9 cellular contexts compared by ENCODE assay signal in the genomic region with DNA sequence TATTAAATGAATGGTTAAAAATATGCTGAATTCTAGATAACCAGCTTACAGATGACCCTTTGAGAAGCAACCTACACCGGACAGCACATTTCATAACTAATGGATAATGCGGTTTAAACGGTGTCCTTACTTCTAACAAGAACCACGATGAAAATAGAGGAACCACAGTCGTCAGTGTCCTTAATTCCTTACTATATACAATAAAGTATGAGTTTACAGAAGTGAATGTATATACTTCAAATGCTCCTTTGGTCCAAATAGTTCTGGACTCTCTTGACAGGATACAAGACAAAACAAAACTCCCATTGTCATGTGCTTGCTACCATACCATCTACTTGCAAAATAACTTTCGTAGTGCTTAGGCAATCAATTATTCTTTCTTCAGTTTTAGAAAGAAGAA. TPM values are rescaled to one million over a fixed set of nuclear protein-coding genes. Genes with fewer than 3 reads are reported as not detected.
DNase-seq lines count a peak whose midpoint lies in the region; ATAC-seq and TF ChIP-seq lines count a peak whose summit lies in the region.
"Had no signal": no experiment of that assay in that cellular context is flagged by ENCODE, and none has a peak within 500 bp of the region (broad histone marks: within the 10 kb centered on the region; RNA-seq: fewer than 3 reads in every experiment).

No MANE protein-coding gene starts in this region.

- peaks cover 3% of the 10 kb centered on the region for H3K79me1 ChIP-seq in mesendoderm (ENCODE audit: low read length)

- no peak overlapping the region for H3K9ac ChIP-seq in mesendoderm (ENCODE audit: low read length)

- H3K18ac ChIP-seq in mesendoderm (ENCODE audit: low read length), result no peak overlapping the region

- no peak overlapping the region for H4K8ac ChIP-seq in mesendoderm (ENCODE audit: low read depth, low read length)

- no peak overlapping the region for H2BK15ac ChIP-seq in mesendoderm (replicated peaks; ENCODE audit: low read depth)

- no peak for DNase-seq in activated CD8-positive, alpha-beta memory T cell treated with anti-CD3 and anti-CD28 coated beads, Interleukin-2, amount 10 ng/mL, durations not matched to agents 7 days and 5 days
- no peak for DNase-seq in activated CD8-positive, alpha-beta memory T cell treated with anti-CD3 and anti-CD28 coated beads, Interleukin-2, amount 50 U/mL, for 48 hours
- DNase-seq in SK-MEL-5 (ENCODE audit: low read depth, low spot score), result peak; percentile 57
- no peak for DNase-seq in epithelial cell of proximal tubule (ENCODE audit: low read depth)
- DNase-seq in stimulated activated naive B cell treated with anti-CD40 and anti-IgM and Interleukin-4, amounts not matched to agents 10 μg/mL and 1 μg/mL and 100 μg/mL, for 72 hours, result no peak
- no peak for DNase-seq in immature natural killer cell
- no peak for DNase-seq in mesendoderm
- no peak for DNase-seq in NCI-H2227 (lab: John Stamatoyannopoulos, UW; ENCODE audit: unreplicated experiment)

- peak overlapping the region; percentile 92 for H3K4me3 ChIP-seq in epithelial cell of proximal tubule (ENCODE audit: low read depth, low read length)
- H3K4me3 ChIP-seq in mesendoderm (ENCODE audit: low read length), result no peak overlapping the region

- no peak overlapping the region for H2BK120ac ChIP-seq in mesendoderm (ENCODE audit: low read depth, low read length)

- in situ Hi-C loops in SK-MEL-5 (cut with HindIII; ENCODE audit: low pct_unique_long_range_greater_than_20kb, low sequenced_read_pairs), result no loop called here

- H3K4me1 ChIP-seq in mesendoderm (ENCODE audit: control insufficient read depth, low read depth, low read length), result peaks cover 3% of the 10 kb centered on the region

- H3K79me2 ChIP-seq in mesendoderm (ENCODE audit: control insufficient read depth, insufficient read depth, low read length), result peaks cover 34% of the 10 kb centered on the region

- H3K27me3 ChIP-seq in mesendoderm (ENCODE audit: insufficient read depth, low read length, poor library complexity), result no peaks in the 10 kb centered on the region

- H3K27me3 Mint-ChIP-seq in activated CD8-positive, alpha-beta memory T cell treated with anti-CD3 and anti-CD28 coated beads, Interleukin-2, amount 10 ng/mL, durations not matched to agents 7 days and 5 days, result no peaks in the 10 kb centered on the region
- H3K27me3 Mint-ChIP-seq in stimulated activated naive B cell treated with anti-CD40 and anti-IgM and Interleukin-4, amounts not matched to agents 10 μg/mL and 1 μg/mL and 100 μg/mL, for 72 hours, result no peaks in the 10 kb centered on the region
- peaks cover 3 to 12% (median 10%) of the 10 kb centered on the region in 3 donors for H3K27me3 Mint-ChIP-seq in immature natural killer cell (ENCODE audit: low read depth in 3 of 3)

- no CpG with 5 or more reads among the region's 6 CpGs for WGBS in mesendoderm (ENCODE audit: extremely low coverage, insufficient coverage, low lambda C conversion rate)

- CTCF ChIA-PET in activated CD8-positive, alpha-beta memory T cell treated with anti-CD3 and anti-CD28 coated beads, Interleukin-2, amount 10 ng/mL, durations not matched to agents 7 days and 5 days (lab: Charles Lee), result no interaction called here

- peaks cover 32% of the 10 kb centered on the region for H3K36me3 Mint-ChIP-seq in activated CD8-positive, alpha-beta memory T cell treated with anti-CD3 and anti-CD28 coated beads, Interleukin-2, amount 10 ng/mL, durations not matched to agents 7 days and 5 days
- H3K36me3 Mint-ChIP-seq in stimulated activated naive B cell treated with anti-CD40 and anti-IgM and Interleukin-4, amounts not matched to agents 10 μg/mL and 1 μg/mL and 100 μg/mL, for 72 hours, result peaks cover 8 to 18% of the 10 kb centered on the region in 2 donors
- H3K36me3 Mint-ChIP-seq in immature natural killer cell, result no peaks in the 10 kb centered on the region

- no peaks in the 10 kb centered on the region for H3K9me3 Mint-ChIP-seq in activated CD8-positive, alpha-beta memory T cell treated with anti-CD3 and anti-CD28 coated beads, Interleukin-2, amount 10 ng/mL, durations not matched to agents 7 days and 5 days (ENCODE audit: low read depth)
- peaks cover 0 to 2% of the 10 kb centered on the region in 2 donors for H3K9me3 Mint-ChIP-seq in stimulated activated naive B cell treated with anti-CD40 and anti-IgM and Interleukin-4, amounts not matched to agents 10 μg/mL and 1 μg/mL and 100 μg/mL, for 72 hours
- no peaks in the 10 kb centered on the region for H3K9me3 Mint-ChIP-seq in immature natural killer cell

- no peak overlapping the region for H3K27ac ChIP-seq in mesendoderm (ENCODE audit: low read depth, low read length)
- H3K27ac ChIP-seq: epithelial cell of prostate had no signal

- no peak overlapping the region for H3K4me2 ChIP-seq in mesendoderm (ENCODE audit: low read length)

- no peak overlapping the region for H3K4ac ChIP-seq in mesendoderm (ENCODE audit: low read depth, low read length)

- no peaks in the 10 kb centered on the region for H3K36me3 ChIP-seq in mesendoderm (ENCODE audit: control insufficient read depth, insufficient read depth, low read length)

- H3K23ac ChIP-seq in mesendoderm (ENCODE audit: low read length), result no peak overlapping the region

- TF ChIP-seq CTCF in epithelial cell of proximal tubule (conservative IDR thresholded peaks at IDR 0.05; ENCODE audit: low read depth, low read length), result no peak

- H4K5ac ChIP-seq in mesendoderm (ENCODE audit: low read length), result no peak overlapping the region

- H3K4me3 Mint-ChIP-seq in activated CD8-positive, alpha-beta memory T cell treated with anti-CD3 and anti-CD28 coated beads, Interleukin-2, amount 10 ng/mL, durations not matched to agents 7 days and 5 days, result peak overlapping the region; percentile 65
- peak overlapping the region in 1 of 2 donors; percentile 44 for H3K4me3 Mint-ChIP-seq in stimulated activated naive B cell treated with anti-CD40 and anti-IgM and Interleukin-4, amounts not matched to agents 10 μg/mL and 1 μg/mL and 100 μg/mL, for 72 hours
- H3K4me3 Mint-ChIP-seq in immature natural killer cell, result no peak overlapping the region

- no peak overlapping the region for H3K56ac ChIP-seq in mesendoderm (ENCODE audit: low read length)

- no peak for ATAC-seq in activated CD8-positive, alpha-beta memory T cell treated with anti-CD3 and anti-CD28 coated beads, Interleukin-2, amount 10 ng/mL, durations not matched to agents 7 days and 5 days
- no peak for ATAC-seq in stimulated activated naive B cell treated with anti-CD40 and anti-IgM and Interleukin-4, amounts not matched to agents 10 μg/mL and 1 μg/mL and 100 μg/mL, for 72 hours (replicated peaks)

- H2AK5ac ChIP-seq in mesendoderm (ENCODE audit: low read length), result no peak overlapping the region

- peak overlapping the region; percentile 78 for H3K27ac Mint-ChIP-seq in activated CD8-positive, alpha-beta memory T cell treated with anti-CD3 and anti-CD28 coated beads, Interleukin-2, amount 10 ng/mL, durations not matched to agents 7 days and 5 days
- peak overlapping the region; percentile 79 for H3K27ac Mint-ChIP-seq in stimulated activated naive B cell treated with anti-CD40 and anti-IgM and Interleukin-4, amounts not matched to agents 10 μg/mL and 1 μg/mL and 100 μg/mL, for 72 hours
- H3K27ac Mint-ChIP-seq in immature natural killer cell, result peak overlapping the region in 1 of 6 donors; percentile 9

- peaks cover 63% of the 10 kb centered on the region for H3K4me1 Mint-ChIP-seq in activated CD8-positive, alpha-beta memory T cell treated with anti-CD3 and anti-CD28 coated beads, Interleukin-2, amount 10 ng/mL, durations not matched to agents 7 days and 5 days
- H3K4me1 Mint-ChIP-seq in stimulated activated naive B cell treated with anti-CD40 and anti-IgM and Interleukin-4, amounts not matched to agents 10 μg/mL and 1 μg/mL and 100 μg/mL, for 72 hours, result peaks cover 19 to 56% of the 10 kb centered on the region in 2 donors
- H3K4me1 Mint-ChIP-seq in immature natural killer cell, result peaks cover 14 to 25% of the 10 kb centered on the region in 2 donors

- H2BK5ac ChIP-seq in mesendoderm (ENCODE audit: low read length), result no peak overlapping the region

RNA-seq across cellular contexts. Expression of gene NAMPT, which starts 2.4 kb away (rescaled TPM):
- 100 to 1,000 TPM in 1 of 2 experiments, 10 to 100 TPM in 1; 89.7 to 188 TPM for total RNA-seq in activated CD8-positive, alpha-beta memory T cell treated with anti-CD3 and anti-CD28 coated beads, Interleukin-2, amount 10 ng/mL, durations not matched to agents 7 days and 5 days
- 206 and 215 TPM in 2 replicates for total RNA-seq in SK-MEL-5 (2014; rRNA removed; shearing (Covaris generic))
- polyA plus RNA-seq in SK-MEL-5 (2015; cell fraction: cytosol; rRNA removed), result 153 and 253 TPM in 2 replicates
- 95.0 and 153 TPM in 2 replicates for polyA plus RNA-seq in SK-MEL-5 (2015; cell fraction: nucleus; rRNA removed)
- total RNA-seq in epithelial cell of proximal tubule, result 81.0 and 89.7 TPM in 2 replicates
- 10 to 100 TPM; 12.7 to 14.0 (median 13.1) TPM for polyA plus RNA-seq in immature natural killer cell
- polyA plus RNA-seq in mesendoderm (2013, experiment 1 of 2), result 37.4 TPM
- 37.7 TPM for polyA plus RNA-seq in mesendoderm (2013, experiment 2 of 2)
